ENCODE assay signal across 12 cellular contexts in genomic region chr16:48511716-48512115, GRCh38.
"Had no signal": no experiment of that assay in that cellular context is flagged by ENCODE, and none has a peak within 500 bp of the region (broad histone marks: within the 10 kb centered on the region; RNA-seq: fewer than 3 reads in every experiment).

No MANE protein-coding gene starts in this region.

- H3K4me1 ChIP-seq: prostate gland, right lobe of liver, tibial nerve had no signal

- H3K27me3 ChIP-seq: right lobe of liver, tibial nerve had no signal

- H3K4me3 ChIP-seq: prostate gland, right lobe of liver, tibial nerve had no signal

- DNase-seq: activated CD4-positive, alpha-beta T cell treated with anti-CD3 and anti-CD28 coated beads for 48 hours; activated CD8-positive, alpha-beta T cell treated with anti-CD3 and anti-CD28 coated beads, Interleukin-2, amount 10 ng/mL, durations not matched to agents 7 days and 5 days; caudate nucleus; effector memory CD4-positive, alpha-beta T cell; hypothalamus; occipital lobe; stimulated activated CD4-positive, alpha-beta T cell treated with anti-CD3 and anti-CD28 coated beads, Interleukin-4, amount 100 ng/mL, for 24 hours had no signal

- H3K36me3 ChIP-seq: prostate gland, right lobe of liver, tibial nerve had no signal

- H3K9me3 ChIP-seq: prostate gland, right lobe of liver had no signal

- H3K27ac ChIP-seq: prostate gland, right lobe of liver, tibial nerve had no signal

- ATAC-seq: activated CD8-positive, alpha-beta T cell treated with anti-CD3 and anti-CD28 coated beads, Interleukin-2, amount 10 ng/mL, durations not matched to agents 7 days and 5 days; natural killer cell treated with Interleukin-12 subunit alpha and Interleukin-12 subunit beta and Interleukin-15 and Interleukin-18, amount 100 ng/mL, for 72 hours; right lobe of liver; WTC11 had no signal
